14 cellular contexts compared by ENCODE assay signal in genomic region chr18:80239830-80240229, GRCh38. TPM values are rescaled to one million over a fixed set of nuclear protein-coding genes. Genes with fewer than 3 reads are reported as not detected.
"Had no signal": no experiment of that assay in that cellular context is flagged by ENCODE, and none has a peak within 500 bp of the region (broad histone marks: within the 10 kb centered on the region; RNA-seq: fewer than 3 reads in every experiment).

No MANE protein-coding gene starts in this region.

- H3K27ac ChIP-seq: epithelial cell of prostate, esophagus muscularis mucosa, gastrocnemius medialis, ovary, thyroid gland, upper lobe of left lung, uterus had no signal

- DNase-seq: effector memory CD4-positive, alpha-beta T cell; gastrocnemius medialis; kidney glomerular epithelial cell; natural killer cell; right cardiac atrium; small intestine; stimulated activated CD4-positive, alpha-beta T cell treated with anti-CD3 and anti-CD28 coated beads, Interleukin-12 subunit alpha, Interleukin-12 subunit beta, amount 100 ng/mL, for 4 hours; stimulated activated naive CD4-positive, alpha-beta T cell treated with Interleukin-2 at 50 U/mL for 16 hours; upper lobe of left lung; uterus had no signal

- H3K4me3 ChIP-seq: esophagus muscularis mucosa, gastrocnemius medialis, ovary, thyroid gland, upper lobe of left lung, uterus had no signal

- H3K36me3 ChIP-seq: esophagus muscularis mucosa, gastrocnemius medialis, ovary, thyroid gland, upper lobe of left lung, uterus had no signal

- H3K27me3 ChIP-seq: esophagus muscularis mucosa, gastrocnemius medialis, ovary, thyroid gland, upper lobe of left lung, uterus had no signal

- ATAC-seq: gastrocnemius medialis, natural killer cell, right cardiac atrium had no signal

- H3K9me3 ChIP-seq: esophagus muscularis mucosa, gastrocnemius medialis, ovary, thyroid gland, upper lobe of left lung, uterus had no signal

- FAIRE-seq: small intestine had no signal

- H3K4me1 ChIP-seq: esophagus muscularis mucosa, gastrocnemius medialis, thyroid gland, upper lobe of left lung, uterus had no signal

RNA-seq across cellular contexts. Expression of gene PARD6G, which starts 7.5 kb away (rescaled TPM):
- total RNA-seq: natural killer cell had no signal
